ENCODE assay signal across 7 cellular contexts in genomic region chrX:155867821-155868220, GRCh38.
"Had no signal": no experiment of that assay in that cellular context is flagged by ENCODE, and none has a peak within 500 bp of the region (broad histone marks: within the 10 kb centered on the region; RNA-seq: fewer than 3 reads in every experiment).

No MANE protein-coding gene starts in this region.

- H3K4me3 ChIP-seq: GM12878 had no signal

- FAIRE-seq: GM12878, GM12891, GM12892, GM18507, GM19239 had no signal

- ATAC-seq: GM12878 had no signal

- DNase-seq: GDM1, GF-D8 had no signal
